In the genomic region with DNA sequence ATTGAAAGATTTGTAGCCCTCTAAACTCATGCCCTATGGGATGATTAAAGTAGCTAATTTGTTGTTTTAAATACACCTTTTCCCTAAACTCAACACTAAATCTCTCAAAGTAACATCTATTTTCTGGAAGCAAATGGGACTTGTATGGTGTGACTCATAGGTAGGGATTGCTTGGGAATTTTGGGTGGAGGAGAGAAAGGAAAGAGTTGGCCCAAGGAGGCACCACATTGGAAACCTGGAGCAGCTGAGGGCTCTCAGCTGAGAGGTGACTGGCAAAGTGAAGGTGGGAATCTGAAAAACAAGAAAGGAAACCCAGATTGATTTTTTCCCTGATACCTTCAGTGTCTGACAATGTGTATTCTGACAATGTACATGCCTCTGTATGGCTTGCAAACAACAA, we compare ENCODE assay signal across 24 cellular contexts.
"Had no signal": no experiment of that assay in that cellular context is flagged by ENCODE, and none has a peak within 500 bp of the region (broad histone marks: within the 10 kb centered on the region; RNA-seq: fewer than 3 reads in every experiment).

No MANE protein-coding gene starts in this region.

- H3K27me3 ChIP-seq: breast epithelium had no signal

- H3K9me2 ChIP-seq: SK-N-SH had no signal

- H3K36me3 ChIP-seq: breast epithelium, SJCRH30, WERI-Rb-1 had no signal

- H3K9me3 ChIP-seq: breast epithelium, SJCRH30, SK-N-SH had no signal

- ATAC-seq: activated CD4-positive, alpha-beta T cell treated with anti-CD3 and anti-CD28 coated beads for 36 hours; activated T-cell treated with anti-CD3 and anti-CD28 coated beads, Interleukin-2, amount 50 U/mL, for 72 hours; Panc1 had no signal

- H3K9ac ChIP-seq: SK-N-SH had no signal

- H3K27ac ChIP-seq: RWPE1, SJCRH30, WERI-Rb-1 had no signal

- H3K4me1 ChIP-seq: breast epithelium had no signal

- H3K4me2 ChIP-seq: SK-N-SH had no signal

- DNase-seq: activated CD4-positive, alpha-beta memory T cell treated with anti-CD3 and anti-CD28 coated beads, Interleukin-2, amount 10 ng/mL, durations not matched to agents 7 days and 5 days; activated CD4-positive, alpha-beta T cell treated with anti-CD3 and anti-CD28 coated beads for 36 hours; activated CD4-positive, alpha-beta T cell treated with anti-CD3 and anti-CD28 coated beads, Interleukin-2, amount 50 U/mL, for 1 hour; activated CD8-positive, alpha-beta memory T cell treated with anti-CD3 and anti-CD28 coated beads, Interleukin-2, amount 50 U/mL, for 4 hours; activated gamma-delta T cell treated with Interleukin-2 at 50 U/mL for 16 hours; activated naive CD4-positive, alpha-beta T cell treated with anti-CD3 and anti-CD28 coated beads, Interleukin-2, amount 10 ng/mL, durations not matched to agents 7 days and 5 days; activated naive CD8-positive, alpha-beta T cell treated with anti-CD3 and anti-CD28 coated beads for 36 hours; activated T-cell treated with anti-CD3 and anti-CD28 coated beads, Interleukin-2, amount 50 U/mL, for 72 hours; anterior cingulate cortex; caudate nucleus; NCI-H1092; NCI-H1417; NCI-H1694; NCI-H2029 treated with DMSO at 0.1 percent for 48 hours; NCI-H510A treated with DMSO at 0.1 percent for 48 hours; NCI-H69; NK-92 treated with Interleukin-12 subunit alpha and Interleukin-12 subunit beta, amount 100 ng/mL, for 24 hours; Right ventricle myocardium superior; SJCRH30; SK-N-SH; WERI-Rb-1 had no signal

- H3K4me3 ChIP-seq: breast epithelium, SJCRH30 had no signal
